23 cellular contexts compared by ENCODE assay signal in genomic region chr3:160828880-160829279, GRCh38.
"Had no signal": no experiment of that assay in that cellular context is flagged by ENCODE, and none has a peak within 500 bp of the region (broad histone marks: within the 10 kb centered on the region; RNA-seq: fewer than 3 reads in every experiment).

No MANE protein-coding gene starts in this region.

- DNase-seq: dorsolateral prefrontal cortex; effector CD4-positive, alpha-beta T cell; endodermal cell; foreskin keratinocyte; glutamatergic neuron; heart right ventricle; hippocampal formation; islet precursor cell; kidney glomerular epithelial cell; left colon; left ventricle myocardium inferior; lower lobe of right lung; naive thymus-derived CD8-positive, alpha-beta T cell; nucleus accumbens; posterior cingulate gyrus; right lobe of liver; small intestine; stimulated activated CD4-positive, alpha-beta T cell treated with anti-CD3 and anti-CD28 coated beads, Interleukin-15, amount 100 ng/mL, for 24 hours; stimulated activated CD4-positive, alpha-beta T cell treated with anti-CD3 and anti-CD28 coated beads, Interleukin-2, amount 100 ng/mL, for 48 hours; stimulated activated naive B cell treated with anti-CD40 and anti-IgM and Interleukin-4, amounts not matched to agents 10 μg/mL and 1 μg/mL and 100 μg/mL, for 72 hours had no signal

- H3K9me3 Mint-ChIP-seq: endodermal cell; stimulated activated naive B cell treated with anti-CD40 and anti-IgM and Interleukin-4, amounts not matched to agents 10 μg/mL and 1 μg/mL and 100 μg/mL, for 72 hours; stimulated activated naive CD8-positive, alpha-beta T cell treated with anti-CD3 and anti-CD28 coated beads, Interleukin-15, Interleukin-2, amounts not matched to agents 100 ng/mL and 50 ng/mL, for 24 hours had no signal

- H3K4me1 Mint-ChIP-seq: stimulated activated naive B cell treated with anti-CD40 and anti-IgM and Interleukin-4, amounts not matched to agents 10 μg/mL and 1 μg/mL and 100 μg/mL, for 72 hours had no signal

- H3K4me3 Mint-ChIP-seq: endodermal cell; naive thymus-derived CD8-positive, alpha-beta T cell; stimulated activated naive B cell treated with anti-CD40 and anti-IgM and Interleukin-4, amounts not matched to agents 10 μg/mL and 1 μg/mL and 100 μg/mL, for 72 hours; stimulated activated naive CD8-positive, alpha-beta T cell treated with anti-CD3 and anti-CD28 coated beads, Interleukin-15, Interleukin-2, amounts not matched to agents 100 ng/mL and 50 ng/mL, for 24 hours had no signal

- H3K36me3 Mint-ChIP-seq: naive thymus-derived CD8-positive, alpha-beta T cell; stimulated activated naive B cell treated with anti-CD40 and anti-IgM and Interleukin-4, amounts not matched to agents 10 μg/mL and 1 μg/mL and 100 μg/mL, for 72 hours had no signal

- H3K27ac Mint-ChIP-seq: endodermal cell; naive thymus-derived CD8-positive, alpha-beta T cell; stimulated activated naive B cell treated with anti-CD40 and anti-IgM and Interleukin-4, amounts not matched to agents 10 μg/mL and 1 μg/mL and 100 μg/mL, for 72 hours; stimulated activated naive CD8-positive, alpha-beta T cell treated with anti-CD3 and anti-CD28 coated beads, Interleukin-15, Interleukin-2, amounts not matched to agents 100 ng/mL and 50 ng/mL, for 24 hours had no signal

- H3K27ac ChIP-seq: dorsolateral prefrontal cortex, esophagus muscularis mucosa, foreskin keratinocyte, heart right ventricle, left ventricle myocardium inferior, lower lobe of right lung, right lobe of liver had no signal

- ATAC-seq: foreskin keratinocyte; heart right ventricle; left colon; lower lobe of right lung; naive thymus-derived CD8-positive, alpha-beta T cell; right lobe of liver; stimulated activated naive B cell treated with anti-CD40 and anti-IgM and Interleukin-4, amounts not matched to agents 10 μg/mL and 1 μg/mL and 100 μg/mL, for 72 hours had no signal

- H3K36me3 ChIP-seq: esophagus muscularis mucosa, heart right ventricle, left ventricle myocardium inferior, lower lobe of right lung, right lobe of liver had no signal

- H3K27me3 ChIP-seq: dorsolateral prefrontal cortex, esophagus muscularis mucosa, foreskin keratinocyte, heart right ventricle, right lobe of liver had no signal

- FAIRE-seq: colon, small intestine had no signal

- H3K9me3 ChIP-seq: esophagus muscularis mucosa, lower lobe of right lung, right lobe of liver had no signal

- H3K27me3 Mint-ChIP-seq: stimulated activated naive B cell treated with anti-CD40 and anti-IgM and Interleukin-4, amounts not matched to agents 10 μg/mL and 1 μg/mL and 100 μg/mL, for 72 hours; stimulated activated naive CD8-positive, alpha-beta T cell treated with anti-CD3 and anti-CD28 coated beads, Interleukin-15, Interleukin-2, amounts not matched to agents 100 ng/mL and 50 ng/mL, for 24 hours had no signal

- H3K4me3 ChIP-seq: dorsolateral prefrontal cortex, esophagus muscularis mucosa, heart right ventricle, left ventricle myocardium inferior, lower lobe of right lung, right lobe of liver had no signal

- H3K4me1 ChIP-seq: foreskin keratinocyte, lower lobe of right lung had no signal
